ENCODE assay signal across 5 cellular contexts in genomic region chr2:8250290-8250689, GRCh38.
DNase-seq lines count a peak whose midpoint lies in the region; ATAC-seq, FAIRE-seq and TF ChIP-seq lines count a peak whose summit lies in the region.
"Not testable (repeated sequence)": the region's sequence is repeated elsewhere in the genome, so short reads cannot be mapped to it uniquely, and the experiment has no call there.

No MANE protein-coding gene starts in this region.

- H3K4me2 ChIP-seq in K562 (ENCODE audit: insufficient read depth, low read length): not testable (repeated sequence)

- TF ChIP-seq RAD21 in K562 (CRISPR knock-in tag; conservative IDR thresholded peaks at IDR 0.05 in 1 of 2, IDR thresholded peaks at IDR 0.05 in 1 of 2): not testable (repeated sequence)

- not testable (repeated sequence) for ATAC-seq in activated T-helper 17 cell treated with anti-CD3 and anti-CD28 coated beads, Interleukin-2, amount 50 U/mL, for 72 hours (replicated peaks); K562; natural killer cell treated with Interleukin-12 subunit alpha and Interleukin-12 subunit beta and Interleukin-15 and Interleukin-18, amount 100 ng/mL, for 72 hours; thoracic aorta (ENCODE audit: insufficient number of reproducible peaks, low FRiP score, low read depth)

- H3K36me3 Mint-ChIP-seq in activated T-helper 17 cell treated with anti-CD3 and anti-CD28 coated beads, Interleukin-2, amount 50 U/mL, for 72 hours (ENCODE audit: low read depth); endodermal cell (ENCODE audit: low read depth): not testable (repeated sequence)
- H3K36me3 Mint-ChIP-seq in natural killer cell treated with Interleukin-12 subunit alpha and Interleukin-12 subunit beta and Interleukin-15 and Interleukin-18, amount 100 ng/mL, for 72 hours: peaks cover 32% of the 10 kb centered on the region

- not testable (repeated sequence) for H3K36me3 ChIP-seq in K562 (ENCODE audit: control insufficient read depth, insufficient read depth, low read length); endodermal cell (ENCODE audit: control insufficient read depth, insufficient read depth, low read length); thoracic aorta

- not testable (repeated sequence) for H3K9me1 ChIP-seq in K562 (ENCODE audit: control insufficient read depth, insufficient read depth, low read length)

- H3K4me3 Mint-ChIP-seq in activated T-helper 17 cell treated with anti-CD3 and anti-CD28 coated beads, Interleukin-2, amount 50 U/mL, for 72 hours; endodermal cell; natural killer cell treated with Interleukin-12 subunit alpha and Interleukin-12 subunit beta and Interleukin-15 and Interleukin-18, amount 100 ng/mL, for 72 hours: not testable (repeated sequence)

- H4K20me1 ChIP-seq in K562 (replicated peaks; ENCODE audit: control insufficient read depth, insufficient read depth, low read length): not testable (repeated sequence)

- H3K27me3 ChIP-seq in K562 (ENCODE audit: control insufficient read depth in 2 of 2, insufficient read depth in 2 of 2, low read length in 2 of 2): peaks cover 7 to 12% of the 10 kb centered on the region in 2 experiments; a peak in 4 of 5 replicates
- not testable (repeated sequence) for H3K27me3 ChIP-seq in endodermal cell (ENCODE audit: control insufficient read depth, insufficient read depth, low read length, poor library complexity, severe bottlenecking); thoracic aorta (replicated peaks; ENCODE audit: insufficient read depth)

- DNase-seq in K562 (ENCODE audit: extremely low read depth in 1 of 4, low spot score in 3 of 4); endodermal cell; natural killer cell treated with Interleukin-12 subunit alpha and Interleukin-12 subunit beta and Interleukin-15 and Interleukin-18, amount 100 ng/mL, for 72 hours (ENCODE audit: low spot score); thoracic aorta (ENCODE audit: low spot score): not testable (repeated sequence)

- CTCF ChIA-PET in K562 (lab: Yijun Ruan, JAX; ENCODE audit: low intra/inter-chr PET ratio): not testable (repeated sequence)

- not testable (repeated sequence) for TF ChIP-seq EP300 in K562 (IDR thresholded peaks at IDR 0.05; ENCODE audit: low read length)

- peak overlapping the region; percentile 0 for H3K27ac Mint-ChIP-seq in activated T-helper 17 cell treated with anti-CD3 and anti-CD28 coated beads, Interleukin-2, amount 50 U/mL, for 72 hours
- not testable (repeated sequence) for H3K27ac Mint-ChIP-seq in endodermal cell
- H3K27ac Mint-ChIP-seq in natural killer cell treated with Interleukin-12 subunit alpha and Interleukin-12 subunit beta and Interleukin-15 and Interleukin-18, amount 100 ng/mL, for 72 hours: peak overlapping the region; percentile 2 to 26

- TF ChIP-seq CTCF in K562 (IDR thresholded peaks at IDR 0.05 in 2 of 3, conservative IDR thresholded peaks at IDR 0.05 in 1 of 3; ENCODE audit: insufficient read depth in 2 of 3, low read depth in 1 of 3, low read length in 3 of 3); endodermal cell (conservative IDR thresholded peaks at IDR 0.05); thoracic aorta (IDR thresholded peaks at IDR 0.05): not testable (repeated sequence)

- H2AFZ ChIP-seq in K562 (ENCODE audit: low read depth, low read length): not testable (repeated sequence)

- 0% methylated on average over 2 of the region's 2 CpGs for WGBS in K562 (ENCODE audit: insufficient coverage, low coverage, missing lambda C conversion rate)
- 71 to 100% methylated on average over 1 to 2 of the region's 2 CpGs for WGBS in endodermal cell (ENCODE audit: insufficient coverage in 1 of 2, insufficient read length in 1 of 2), 2 experiments

- H3K9me3 Mint-ChIP-seq in activated T-helper 17 cell treated with anti-CD3 and anti-CD28 coated beads, Interleukin-2, amount 50 U/mL, for 72 hours: peaks cover 14% of the 10 kb centered on the region
- peaks cover 36% of the 10 kb centered on the region for H3K9me3 Mint-ChIP-seq in endodermal cell
- H3K9me3 Mint-ChIP-seq in natural killer cell treated with Interleukin-12 subunit alpha and Interleukin-12 subunit beta and Interleukin-15 and Interleukin-18, amount 100 ng/mL, for 72 hours: not testable (repeated sequence)

- TF ChIP-seq POLR2A in K562 (conservative IDR thresholded peaks at IDR 0.05): not testable (repeated sequence)

- H3K9me3 ChIP-seq in K562 (replicated peaks; ENCODE audit: control insufficient read depth, insufficient read depth, low read depth, low read length); thoracic aorta: not testable (repeated sequence)
- peaks cover 48% of the 10 kb centered on the region for H3K9me3 ChIP-seq in endodermal cell (ENCODE audit: control insufficient read depth, low read length)

- not testable (repeated sequence) for H3K27me3 Mint-ChIP-seq in activated T-helper 17 cell treated with anti-CD3 and anti-CD28 coated beads, Interleukin-2, amount 50 U/mL, for 72 hours; endodermal cell (ENCODE audit: insufficient read depth); natural killer cell treated with Interleukin-12 subunit alpha and Interleukin-12 subunit beta and Interleukin-15 and Interleukin-18, amount 100 ng/mL, for 72 hours

- not testable (repeated sequence) for H3K9ac ChIP-seq in K562 (ENCODE audit: insufficient read depth in 1 of 2, low read depth in 2 of 2, low read length in 2 of 2); endodermal cell (ENCODE audit: extremely low read depth, low read length, poor library complexity, severe bottlenecking)

- peaks cover 16% of the 10 kb centered on the region for H3K4me1 Mint-ChIP-seq in activated T-helper 17 cell treated with anti-CD3 and anti-CD28 coated beads, Interleukin-2, amount 50 U/mL, for 72 hours
- H3K4me1 Mint-ChIP-seq in endodermal cell: peaks cover 44% of the 10 kb centered on the region
- H3K4me1 Mint-ChIP-seq in natural killer cell treated with Interleukin-12 subunit alpha and Interleukin-12 subunit beta and Interleukin-15 and Interleukin-18, amount 100 ng/mL, for 72 hours (ENCODE audit: low read depth in 2 of 2): peaks cover 29 to 35% of the 10 kb centered on the region in 2 donors

- not testable (repeated sequence) for FAIRE-seq in K562 (lab: Jason Lieb, UNC)

- intact Hi-C loops in K562 (cut with micrococcal nuclease): not testable (repeated sequence)

- BruUV-seq in K562 (replicated peaks; lab: Mats Ljungman, UMichigan): not testable (repeated sequence)

- H3K4me1 ChIP-seq in K562 (replicated peaks in 1 of 2; ENCODE audit: control insufficient read depth in 2 of 2, insufficient read depth in 2 of 2, low read length in 2 of 2); endodermal cell (ENCODE audit: control insufficient read depth, insufficient read depth, low read length): not testable (repeated sequence)
- peaks cover 19 to 45% of the 10 kb centered on the region in 2 donors for H3K4me1 ChIP-seq in thoracic aorta (ENCODE audit: control insufficient read depth in 1 of 2, low read depth in 2 of 2)

- H3K4me3 ChIP-seq in K562, thoracic aorta: not testable (repeated sequence)
- H3K4me3 ChIP-seq in endodermal cell (ENCODE audit: low read length): peak overlapping the region; percentile 64

- POLR2A ChIA-PET in K562 (lab: Yijun Ruan, JAX): not testable (repeated sequence)

- H3K27ac ChIP-seq in K562 (ENCODE audit: extremely low read depth, low read depth, low read length); endodermal cell (ENCODE audit: low read depth, low read length): not testable (repeated sequence)
- H3K27ac ChIP-seq in thoracic aorta: peak overlapping the region; percentile 95 to 97

- in situ Hi-C loops in K562 (cut with MboI): not testable (repeated sequence)

- not testable (repeated sequence) for H3K79me2 ChIP-seq in K562 (ENCODE audit: control insufficient read depth, insufficient read depth, low read length)

TF ChIP-seq in K562, 482 proteins besides CTCF, POLR2A, EP300 and RAD21:
- TF ChIP-seq ZNF431 (CRISPR knock-in tag; IDR thresholded peaks at IDR 0.05): peak; percentile 83
TF ChIP-seq in K562: peak in this region for 1; not testable (repeated sequence) for 481.
